ENCODE assay signal across 11 cellular contexts in genomic region chr7:11343136-11343535, GRCh38.
DNase-seq lines count a peak whose midpoint lies in the region; ATAC-seq, FAIRE-seq and TF ChIP-seq lines count a peak whose summit lies in the region.
"Had no signal": no experiment of that assay in that cellular context is flagged by ENCODE, and none has a peak within 500 bp of the region (broad histone marks: within the 10 kb centered on the region; RNA-seq: fewer than 3 reads in every experiment).

No MANE protein-coding gene starts in this region.

- no peak for FAIRE-seq in H1 (lab: Jason Lieb, UNC)

- H3K4me3 ChIP-seq in mammary epithelial cell (replicated peaks in 1 of 3; ENCODE audit: insufficient read depth in 1 of 3, low read depth in 2 of 3, low read length in 3 of 3) (no peak overlapping the region), breast epithelium (no peak overlapping the region), H1 (ENCODE audit: extremely low read depth in 1 of 4, insufficient read depth in 2 of 4, low read depth in 3 of 4, low read length in 4 of 4) (no peak overlapping the region), smooth muscle cell (no peak overlapping the region)
- H3K4me3 ChIP-seq: BLaER1 treated with 17β-estradiol and CSF1 and Interleukin-3, amounts not matched to agents 10 nM and 100 nM; K562; PC-9 had no signal

- no peak overlapping the region for H3K18ac ChIP-seq in H1 (ENCODE audit: extremely low read depth, low read length)

- H4K8ac ChIP-seq in H1 (ENCODE audit: extremely low read depth, insufficient read depth, low read length) = no peak overlapping the region

- no peak overlapping the region for H3K27ac ChIP-seq in mammary epithelial cell (ENCODE audit: insufficient read depth, low read depth, low read length)
- no peak overlapping the region for H3K27ac ChIP-seq in breast epithelium
- no peak overlapping the region for H3K27ac ChIP-seq in H1 (ENCODE audit: low read depth, low read length)
- no peak overlapping the region for H3K27ac ChIP-seq in smooth muscle cell (ENCODE audit: low read depth)
- H3K27ac ChIP-seq: BLaER1 treated with 17β-estradiol and CSF1 and Interleukin-3, amounts not matched to agents 10 nM and 100 nM; PC-9 had no signal

- H3K4me1 ChIP-seq in mammary epithelial cell (ENCODE audit: insufficient read depth, low read length) = no peaks in the 10 kb centered on the region
- no peaks in the 10 kb centered on the region for H3K4me1 ChIP-seq in breast epithelium
- peaks cover 0 to 5% (median 2%) of the 10 kb centered on the region in 4 experiments; a peak in 2 of 7 replicates for H3K4me1 ChIP-seq in H1 (replicated peaks in 1 of 4; ENCODE audit: control insufficient read depth in 3 of 4, insufficient read depth in 4 of 4, low read length in 3 of 4)
- H3K4me1 ChIP-seq in smooth muscle cell (ENCODE audit: low read depth) = no peaks in the 10 kb centered on the region

- no peaks in the 10 kb centered on the region for H3K23me2 ChIP-seq in H1 (ENCODE audit: low read depth, low read length)

- H3K4ac ChIP-seq in H1 (replicated peaks; ENCODE audit: insufficient read length, low read depth, low read length) = no peak overlapping the region

- H3K9me3 ChIP-seq in mammary epithelial cell (replicated peaks; ENCODE audit: insufficient read depth, low read length) = no peaks in the 10 kb centered on the region
- no peaks in the 10 kb centered on the region for H3K9me3 ChIP-seq in breast epithelium
- no peaks in the 10 kb centered on the region for H3K9me3 ChIP-seq in H1 (ENCODE audit: insufficient read depth in 2 of 2, low read depth in 1 of 2, low read length in 1 of 2)
- H3K9me3 ChIP-seq in smooth muscle cell (replicated peaks; ENCODE audit: low read depth) = no peaks in the 10 kb centered on the region
- H3K9me3 ChIP-seq: BLaER1 treated with 17β-estradiol and CSF1 and Interleukin-3, amounts not matched to agents 10 nM and 100 nM had no signal

- H2BK20ac ChIP-seq in H1 (ENCODE audit: low read length) = no peak overlapping the region

- H4K91ac ChIP-seq in H1 (replicated peaks; ENCODE audit: insufficient read length, low read length) = no peak overlapping the region

- POLR2A ChIA-PET in H1 (lab: Charles Lee; ENCODE audit: partially characterized antibody) = no interaction called here

- no peak for TF ChIP-seq EP300 in H1 (IDR thresholded peaks at IDR 0.05; ENCODE audit: borderline replicate concordance in 1 of 2, low read depth in 2 of 2, low read length in 2 of 2)

- ATAC-seq in HG03378 (IDR thresholded peaks at IDR 0.05; ENCODE audit: unreplicated experiment) (peak; percentile 17), HG03196 (IDR thresholded peaks at IDR 0.05; ENCODE audit: unreplicated experiment) (no peak)

- no peaks in the 10 kb centered on the region for H3K79me1 ChIP-seq in H1 (ENCODE audit: low read depth, low read length)

- H3K23ac ChIP-seq in H1 (ENCODE audit: insufficient read length) = no peak overlapping the region

- TF ChIP-seq POLR2A in breast epithelium (IDR thresholded peaks at IDR 0.05) (no peak), H1 (IDR thresholded peaks at IDR 0.05; ENCODE audit: control extremely low read depth in 1 of 2, low read depth in 2 of 2, low read length in 2 of 2) (no peak)

- no peak overlapping the region for H2BK5ac ChIP-seq in H1 (ENCODE audit: low read depth, low read length)

- H4K5ac ChIP-seq in H1 (ENCODE audit: insufficient read length, low read depth, low read length) = no peak overlapping the region

- TF ChIP-seq CTCF in mammary epithelial cell (conservative IDR thresholded peaks at IDR 0.05 in 1 of 2, IDR thresholded peaks at IDR 0.05 in 1 of 2; ENCODE audit: extremely low read depth in 1 of 2, insufficient read depth in 1 of 2, low read depth in 1 of 2, low read length in 2 of 2) = no peak
- TF ChIP-seq CTCF in breast epithelium (IDR thresholded peaks at IDR 0.05) = no peak
- TF ChIP-seq CTCF in H1 (IDR thresholded peaks at IDR 0.05; ENCODE audit: control extremely low read depth in 1 of 3, insufficient read depth in 1 of 3, low read depth in 1 of 3, low read length in 3 of 3) = no peak
- TF ChIP-seq CTCF in smooth muscle cell (IDR thresholded peaks at IDR 0.05; ENCODE audit: borderline replicate concordance, insufficient read depth, poor library complexity, severe bottlenecking) = no peak

- H2BK15ac ChIP-seq in H1 (ENCODE audit: low read length) = no peak overlapping the region

- H3K79me2 ChIP-seq in mammary epithelial cell (ENCODE audit: insufficient read depth, low read length) (no peaks in the 10 kb centered on the region), H1 (ENCODE audit: control insufficient read depth in 1 of 2, insufficient read depth in 2 of 2, low read length in 2 of 2) (no peaks in the 10 kb centered on the region), smooth muscle cell (ENCODE audit: low read depth) (no peaks in the 10 kb centered on the region)

- TF ChIP-seq RAD21 in H1 (IDR thresholded peaks at IDR 0.05 in 1 of 2, conservative IDR thresholded peaks at IDR 0.05 in 1 of 2; ENCODE audit: low read depth in 2 of 2, low read length in 2 of 2) = no peak

- BruUV-seq in mammary epithelial cell (replicated peaks; lab: Mats Ljungman, UMichigan) = no TSS peak

- intact Hi-C loops in mammary epithelial cell (cut with micrococcal nuclease) = loop anchor here (5.0 kb wide), 1 partner anchor 456 kb away; no protein-coding TSS in a partner anchor
- intact Hi-C loops in breast epithelium (cut with DNase I; ENCODE audit: low total_unique reads) = loop anchor here (10.0 kb wide), 1 partner anchor 1012 kb away; no protein-coding TSS in a partner anchor

- no peak overlapping the region for H3K56ac ChIP-seq in H1 (replicated peaks; ENCODE audit: insufficient read length, low read depth, low read length)

- H3K36me3 ChIP-seq in mammary epithelial cell (ENCODE audit: insufficient read depth, low read length) = no peaks in the 10 kb centered on the region
- no peaks in the 10 kb centered on the region for H3K36me3 ChIP-seq in breast epithelium
- H3K36me3 ChIP-seq in H1 (ENCODE audit: control insufficient read depth in 2 of 4, insufficient read depth in 4 of 4, low read length in 3 of 4) = no peaks in the 10 kb centered on the region
- H3K36me3 ChIP-seq in smooth muscle cell (ENCODE audit: low read depth) = no peaks in the 10 kb centered on the region
- H3K36me3 ChIP-seq: BLaER1 treated with 17β-estradiol and CSF1 and Interleukin-3, amounts not matched to agents 10 nM and 100 nM had no signal

- H3K4me2 ChIP-seq in mammary epithelial cell (ENCODE audit: insufficient read depth, low read depth, low read length) (no peak overlapping the region), H1 (ENCODE audit: insufficient read depth in 1 of 2, low read depth in 2 of 2, low read length in 2 of 2) (no peak overlapping the region), smooth muscle cell (no peak overlapping the region)

- dilution Hi-C loops in mammary epithelial cell (cut with HindIII; ENCODE audit: low sequenced_read_pairs) = no loop called here

- H2AK5ac ChIP-seq in H1 (ENCODE audit: low read depth, low read length) = no peak overlapping the region

- H2BK12ac ChIP-seq in H1 (ENCODE audit: low read depth, low read length) = no peak overlapping the region

- CTCF ChIA-PET in mammary epithelial cell (lab: Charles Lee; ENCODE audit: low non-redundant PET) (no interaction called here), H1 (lab: Charles Lee; ENCODE audit: partially characterized antibody) (interaction anchor here (0.6 to 2.1 kb wide), 17 partner anchors 11 to 761 kb away, joined by 3 to 20 read pairs (median 3); no protein-coding TSS in a partner anchor)

- no peak overlapping the region for H3K14ac ChIP-seq in H1 (ENCODE audit: insufficient read length)

- H4K20me1 ChIP-seq in mammary epithelial cell (ENCODE audit: insufficient read depth, low read length) (no peaks in the 10 kb centered on the region), H1 (replicated peaks in 1 of 2; ENCODE audit: control insufficient read depth in 1 of 2, insufficient read depth in 2 of 2, low read length in 2 of 2) (no peaks in the 10 kb centered on the region), smooth muscle cell (ENCODE audit: low read depth) (no peaks in the 10 kb centered on the region)
- H4K20me1 ChIP-seq: BLaER1 treated with 17β-estradiol and CSF1 and Interleukin-3, amounts not matched to agents 10 nM and 100 nM had no signal

- in situ Hi-C loops in mammary epithelial cell (cut with MboI; ENCODE audit: low sequenced_read_pairs in 2 of 2) = no loop called here

- H3K27me3 ChIP-seq in mammary epithelial cell (ENCODE audit: insufficient read depth, low read length) = no peaks in the 10 kb centered on the region
- H3K27me3 ChIP-seq in breast epithelium = no peaks in the 10 kb centered on the region
- peaks cover 0 to 2% (median 0%) of the 10 kb centered on the region in 4 experiments; a peak in 1 of 7 replicates for H3K27me3 ChIP-seq in H1 (replicated peaks in 1 of 4; ENCODE audit: control insufficient read depth in 3 of 4, extremely low read depth in 1 of 4, insufficient read depth in 3 of 4, low read length in 3 of 4)
- H3K27me3 ChIP-seq in smooth muscle cell (ENCODE audit: low read depth) = no peaks in the 10 kb centered on the region
- H3K27me3 ChIP-seq: BLaER1 treated with 17β-estradiol and CSF1 and Interleukin-3, amounts not matched to agents 10 nM and 100 nM had no signal

- no peak overlapping the region for H3K9ac ChIP-seq in mammary epithelial cell (ENCODE audit: insufficient read depth, low read length)
- H3K9ac ChIP-seq in H1 (replicated peaks in 1 of 4; ENCODE audit: extremely low read depth in 1 of 4, low read depth in 3 of 4, low read length in 3 of 4) = no peak overlapping the region
- H3K9ac ChIP-seq in smooth muscle cell (ENCODE audit: low read depth) = no peak overlapping the region
- H3K9ac ChIP-seq: BLaER1 treated with 17β-estradiol and CSF1 and Interleukin-3, amounts not matched to agents 10 nM and 100 nM had no signal

- H2BK120ac ChIP-seq in H1 (replicated peaks; ENCODE audit: low read depth, low read length) = no peak overlapping the region

- H2AFZ ChIP-seq in mammary epithelial cell (ENCODE audit: low read depth, low read length) = peak overlapping the region; percentile 38
- H2AFZ ChIP-seq in H1 (ENCODE audit: low read length) = 0 out of 2 replicates have a peak overlapping the region, but pooled peaks have one; percentile 79
- H2AFZ ChIP-seq in smooth muscle cell (ENCODE audit: low read depth) = peak overlapping the region; percentile 80
- H2AFZ ChIP-seq: PC-9 had no signal

- DNase-seq in mammary epithelial cell (no peak), breast epithelium (ENCODE audit: low spot score in 2 of 2) (no peak), H1 (ENCODE audit: low read depth in 1 of 2, low spot score in 2 of 2) (no peak), smooth muscle cell (lab: John Stamatoyannopoulos, UW; ENCODE audit: unreplicated experiment) (no peak), DMS 273 treated with DMSO at 0.1 percent for 48 hours (lab: John Stamatoyannopoulos, UW) (no peak), NCI-H2196 treated with DMSO at 0.1 percent for 48 hours (lab: John Stamatoyannopoulos, UW; ENCODE audit: unreplicated experiment) (no peak)

- no peaks in the 10 kb centered on the region for H3F3A ChIP-seq in smooth muscle cell (ENCODE audit: low read depth)

TF ChIP-seq in H1, 55 proteins besides CTCF, POLR2A, EP300 and RAD21:
- TF ChIP-seq SIN3A (conservative IDR thresholded peaks at IDR 0.05 in 1 of 2, IDR thresholded peaks at IDR 0.05 in 1 of 2; ENCODE audit: low read depth in 1 of 2, low read length in 2 of 2) = no peak
